ENCODE assay signal across 19 cellular contexts in the genomic region with DNA sequence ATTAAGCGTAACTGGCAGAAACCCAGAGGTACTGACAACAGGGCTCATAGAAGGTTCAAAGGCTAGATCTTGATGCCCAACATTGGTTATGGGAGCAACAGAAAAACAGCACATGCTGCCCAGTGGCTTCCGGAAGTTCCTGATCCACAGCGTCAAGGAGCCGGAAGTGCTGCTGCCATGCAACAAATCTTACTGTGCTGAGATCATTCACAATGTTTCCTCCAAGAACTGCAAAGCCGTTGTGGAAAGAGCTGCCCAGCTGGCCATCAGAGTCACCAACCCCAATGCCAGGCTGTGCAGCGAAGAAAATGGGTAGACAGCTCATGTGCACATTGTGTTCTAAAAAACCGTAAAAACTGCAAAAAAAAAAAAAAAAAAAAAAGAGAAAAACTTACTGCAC.
"Had no signal": no experiment of that assay in that cellular context is flagged by ENCODE, and none has a peak within 500 bp of the region (broad histone marks: within the 10 kb centered on the region; RNA-seq: fewer than 3 reads in every experiment).

No MANE protein-coding gene starts in this region.

- H3K27me3 ChIP-seq: body of pancreas, esophagus muscularis mucosa, spleen, testis had no signal

- H3K9ac ChIP-seq: parathyroid adenoma had no signal

- H3K9me3 Mint-ChIP-seq: activated naive CD8-positive, alpha-beta T cell treated with anti-CD3 and anti-CD28 coated beads, Interleukin-2, amount 10 ng/mL, durations not matched to agents 7 days and 5 days; type B pancreatic cell had no signal

- ATAC-seq: activated CD4-positive, alpha-beta T cell treated with anti-CD3 and anti-CD28 coated beads for 36 hours; body of pancreas; left ventricle myocardium superior; naive thymus-derived CD4-positive, alpha-beta T cell; sciatic nerve; stimulated activated memory B cell treated with anti-CD40 and anti-IgM and Interleukin-4, amounts not matched to agents 10 μg/mL and 1 μg/mL and 100 μg/mL, for 72 hours had no signal

- H2AFZ ChIP-seq: parathyroid adenoma had no signal

- H3K4me3 ChIP-seq: body of pancreas, esophagus muscularis mucosa, spleen, testis had no signal

- H3K79me2 ChIP-seq: parathyroid adenoma had no signal

- H3K9me3 ChIP-seq: body of pancreas, esophagus muscularis mucosa, spleen, testis had no signal

- H3K36me3 ChIP-seq: esophagus muscularis mucosa, spleen had no signal

- H3K4me1 Mint-ChIP-seq: stimulated activated memory B cell treated with anti-CD40 and anti-IgM and Interleukin-4, amounts not matched to agents 10 μg/mL and 1 μg/mL and 100 μg/mL, for 72 hours had no signal

- FAIRE-seq: endometrium had no signal

- DNase-seq: activated CD4-positive, alpha-beta T cell treated with anti-CD3 and anti-CD28 coated beads for 36 hours; activated CD4-positive, alpha-beta T cell treated with anti-CD3 and anti-CD28 coated beads, Interleukin-2, amount 50 U/mL, for 48 hours; activated naive CD4-positive, alpha-beta T cell treated with Interleukin-2 at 50 U/mL for 16 hours; activated naive CD8-positive, alpha-beta T cell treated with anti-CD3 and anti-CD28 coated beads, Interleukin-2, amount 10 ng/mL, durations not matched to agents 7 days and 5 days; body of pancreas; left ventricle myocardium superior; naive thymus-derived CD4-positive, alpha-beta T cell; spleen; stimulated activated CD4-positive, alpha-beta T cell treated with anti-CD3 and anti-CD28 coated beads, Interleukin-4, amount 100 ng/mL, for 4 hours; SW 1271; T-helper 2 cell; testis; WERI-Rb-1 had no signal

- H3K27me3 Mint-ChIP-seq: activated CD4-positive, alpha-beta T cell treated with anti-CD3 and anti-CD28 coated beads for 36 hours; type B pancreatic cell had no signal

- H3K4me3 Mint-ChIP-seq: activated CD4-positive, alpha-beta T cell treated with anti-CD3 and anti-CD28 coated beads for 36 hours; activated naive CD8-positive, alpha-beta T cell treated with anti-CD3 and anti-CD28 coated beads, Interleukin-2, amount 10 ng/mL, durations not matched to agents 7 days and 5 days; naive thymus-derived CD4-positive, alpha-beta T cell; stimulated activated memory B cell treated with anti-CD40 and anti-IgM and Interleukin-4, amounts not matched to agents 10 μg/mL and 1 μg/mL and 100 μg/mL, for 72 hours; type B pancreatic cell had no signal

- H3K27ac ChIP-seq: body of pancreas, esophagus muscularis mucosa, parathyroid adenoma, spleen, testis, WERI-Rb-1 had no signal

- H3K36me3 Mint-ChIP-seq: activated naive CD8-positive, alpha-beta T cell treated with anti-CD3 and anti-CD28 coated beads, Interleukin-2, amount 10 ng/mL, durations not matched to agents 7 days and 5 days; stimulated activated memory B cell treated with anti-CD40 and anti-IgM and Interleukin-4, amounts not matched to agents 10 μg/mL and 1 μg/mL and 100 μg/mL, for 72 hours had no signal

- H3K4me1 ChIP-seq: body of pancreas, esophagus muscularis mucosa, testis had no signal

- H3K27ac Mint-ChIP-seq: activated CD4-positive, alpha-beta T cell treated with anti-CD3 and anti-CD28 coated beads for 36 hours; activated naive CD8-positive, alpha-beta T cell treated with anti-CD3 and anti-CD28 coated beads, Interleukin-2, amount 10 ng/mL, durations not matched to agents 7 days and 5 days; naive thymus-derived CD4-positive, alpha-beta T cell; stimulated activated memory B cell treated with anti-CD40 and anti-IgM and Interleukin-4, amounts not matched to agents 10 μg/mL and 1 μg/mL and 100 μg/mL, for 72 hours; type B pancreatic cell had no signal
